In the genomic region with DNA sequence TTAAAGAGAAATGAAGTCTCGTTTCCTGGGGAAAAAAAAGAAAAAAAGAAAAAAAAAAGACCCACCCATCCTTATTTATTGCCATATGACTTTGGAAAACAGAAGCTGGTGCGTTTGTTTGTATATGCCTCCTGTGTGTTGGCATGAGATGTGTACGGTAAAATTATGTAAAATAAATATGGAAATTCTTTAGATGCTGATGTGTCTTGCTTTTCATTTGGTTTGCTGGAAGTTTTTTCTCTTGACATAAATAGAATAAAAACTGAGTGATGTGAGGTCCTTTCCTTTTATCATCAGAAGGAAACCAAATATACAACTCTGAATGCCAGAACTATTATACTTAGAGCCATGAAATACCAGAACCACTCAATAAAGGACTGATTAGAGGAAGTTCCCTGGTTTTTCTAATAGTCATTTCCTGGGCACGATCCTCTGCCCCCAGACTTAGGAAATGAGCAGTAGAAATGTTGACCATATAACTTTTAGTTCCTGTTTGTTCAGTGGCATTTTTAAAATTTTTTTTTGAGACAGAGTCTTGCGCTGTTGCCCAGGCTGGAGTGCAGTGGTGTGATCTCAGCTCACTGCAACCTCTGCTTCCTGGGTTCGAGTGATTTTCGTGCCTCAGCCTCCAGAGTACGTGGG, we compare ENCODE assay signal across 3 cellular contexts.
TF ChIP-seq lines count a peak whose summit lies in the region.

No MANE protein-coding gene starts in this region.

TF ChIP-seq in GM23338, 12 proteins besides CTCF, POLR2A, EP300 and RAD21 (continues in another document):
- TF ChIP-seq, protein P1, sequence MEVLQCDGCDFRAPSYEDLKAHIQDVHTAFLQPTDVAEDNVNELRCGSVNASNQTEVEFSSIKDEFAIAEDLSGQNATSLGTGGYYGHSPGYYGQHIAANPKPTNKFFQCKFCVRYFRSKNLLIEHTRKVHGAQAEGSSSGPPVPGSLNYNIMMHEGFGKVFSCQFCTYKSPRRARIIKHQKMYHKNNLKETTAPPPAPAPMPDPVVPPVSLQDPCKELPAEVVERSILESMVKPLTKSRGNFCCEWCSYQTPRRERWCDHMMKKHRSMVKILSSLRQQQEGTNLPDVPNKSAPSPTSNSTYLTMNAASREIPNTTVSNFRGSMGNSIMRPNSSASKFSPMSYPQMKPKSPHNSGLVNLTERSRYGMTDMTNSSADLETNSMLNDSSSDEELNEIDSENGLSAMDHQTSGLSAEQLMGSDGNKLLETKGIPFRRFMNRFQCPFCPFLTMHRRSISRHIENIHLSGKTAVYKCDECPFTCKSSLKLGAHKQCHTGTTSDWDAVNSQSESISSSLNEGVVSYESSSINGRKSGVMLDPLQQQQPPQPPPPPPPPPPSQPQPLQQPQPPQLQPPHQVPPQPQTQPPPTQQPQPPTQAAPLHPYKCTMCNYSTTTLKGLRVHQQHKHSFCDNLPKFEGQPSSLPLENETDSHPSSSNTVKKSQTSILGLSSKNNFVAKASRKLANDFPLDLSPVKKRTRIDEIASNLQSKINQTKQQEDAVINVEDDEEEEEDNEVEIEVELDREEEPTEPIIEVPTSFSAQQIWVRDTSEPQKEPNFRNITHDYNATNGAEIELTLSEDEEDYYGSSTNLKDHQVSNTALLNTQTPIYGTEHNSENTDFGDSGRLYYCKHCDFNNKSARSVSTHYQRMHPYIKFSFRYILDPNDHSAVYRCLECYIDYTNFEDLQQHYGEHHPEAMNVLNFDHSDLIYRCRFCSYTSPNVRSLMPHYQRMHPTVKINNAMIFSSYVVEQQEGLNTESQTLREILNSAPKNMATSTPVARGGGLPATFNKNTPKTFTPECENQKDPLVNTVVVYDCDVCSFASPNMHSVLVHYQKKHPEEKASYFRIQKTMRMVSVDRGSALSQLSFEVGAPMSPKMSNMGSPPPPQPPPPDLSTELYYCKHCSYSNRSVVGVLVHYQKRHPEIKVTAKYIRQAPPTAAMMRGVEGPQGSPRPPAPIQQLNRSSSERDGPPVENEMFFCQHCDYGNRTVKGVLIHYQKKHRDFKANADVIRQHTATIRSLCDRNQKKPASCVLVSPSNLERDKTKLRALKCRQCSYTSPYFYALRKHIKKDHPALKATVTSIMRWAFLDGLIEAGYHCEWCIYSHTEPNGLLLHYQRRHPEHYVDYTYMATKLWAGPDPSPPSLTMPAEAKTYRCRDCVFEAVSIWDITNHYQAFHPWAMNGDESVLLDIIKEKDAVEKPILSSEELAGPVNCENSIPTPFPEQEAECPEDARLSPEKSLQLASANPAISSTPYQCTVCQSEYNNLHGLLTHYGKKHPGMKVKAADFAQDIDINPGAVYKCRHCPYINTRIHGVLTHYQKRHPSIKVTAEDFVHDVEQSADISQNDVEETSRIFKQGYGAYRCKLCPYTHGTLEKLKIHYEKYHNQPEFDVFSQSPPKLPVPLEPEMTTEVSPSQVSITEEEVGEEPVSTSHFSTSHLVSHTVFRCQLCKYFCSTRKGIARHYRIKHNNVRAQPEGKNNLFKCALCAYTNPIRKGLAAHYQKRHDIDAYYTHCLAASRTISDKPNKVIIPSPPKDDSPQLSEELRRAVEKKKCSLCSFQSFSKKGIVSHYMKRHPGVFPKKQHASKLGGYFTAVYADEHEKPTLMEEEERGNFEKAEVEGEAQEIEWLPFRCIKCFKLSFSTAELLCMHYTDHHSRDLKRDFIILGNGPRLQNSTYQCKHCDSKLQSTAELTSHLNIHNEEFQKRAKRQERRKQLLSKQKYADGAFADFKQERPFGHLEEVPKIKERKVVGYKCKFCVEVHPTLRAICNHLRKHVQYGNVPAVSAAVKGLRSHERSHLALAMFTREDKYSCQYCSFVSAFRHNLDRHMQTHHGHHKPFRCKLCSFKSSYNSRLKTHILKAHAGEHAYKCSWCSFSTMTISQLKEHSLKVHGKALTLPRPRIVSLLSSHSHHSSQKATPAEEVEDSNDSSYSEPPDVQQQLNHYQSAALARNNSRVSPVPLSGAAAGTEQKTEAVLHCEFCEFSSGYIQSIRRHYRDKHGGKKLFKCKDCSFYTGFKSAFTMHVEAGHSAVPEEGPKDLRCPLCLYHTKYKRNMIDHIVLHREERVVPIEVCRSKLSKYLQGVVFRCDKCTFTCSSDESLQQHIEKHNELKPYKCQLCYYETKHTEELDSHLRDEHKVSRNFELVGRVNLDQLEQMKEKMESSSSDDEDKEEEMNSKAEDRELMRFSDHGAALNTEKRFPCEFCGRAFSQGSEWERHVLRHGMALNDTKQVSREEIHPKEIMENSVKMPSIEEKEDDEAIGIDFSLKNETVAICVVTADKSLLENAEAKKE (CRISPR knock-in tag; IDR thresholded peaks at IDR 0.05) = no peak
- TF ChIP-seq EZH2 (IDR thresholded peaks at IDR 0.05; ENCODE audit: low read depth, unreplicated experiment) (no peak), EZH2phosphoT487 (IDR thresholded peaks at IDR 0.05; ENCODE audit: unreplicated experiment) (no peak)

TF ChIP-seq in endothelial cell of umbilical vein, 7 proteins besides CTCF, POLR2A, EP300 and RAD21 (continued from another document):
- peak; percentile 29 for TF ChIP-seq POLR2AphosphoS5 (IDR thresholded peaks at IDR 0.05; ENCODE audit: insufficient read depth, low read depth, low read length)

TF ChIP-seq in SK-N-SH treated with all-trans-retinoic acid at 6 μM for 48 hours, 23 proteins besides CTCF, POLR2A, EP300 and RAD21 (continued from another document):
- no peak for TF ChIP-seq TOX (CRISPR knock-in tag; IDR thresholded peaks at IDR 0.05; ENCODE audit: borderline replicate concordance)
- no peak for TF ChIP-seq ZNF565 (CRISPR knock-in tag; conservative IDR thresholded peaks at IDR 0.05; ENCODE audit: low read depth)
- TF ChIP-seq ISL1 (CRISPR knock-in tag; IDR thresholded peaks at IDR 0.05) = no peak
- TF ChIP-seq, protein P2, sequence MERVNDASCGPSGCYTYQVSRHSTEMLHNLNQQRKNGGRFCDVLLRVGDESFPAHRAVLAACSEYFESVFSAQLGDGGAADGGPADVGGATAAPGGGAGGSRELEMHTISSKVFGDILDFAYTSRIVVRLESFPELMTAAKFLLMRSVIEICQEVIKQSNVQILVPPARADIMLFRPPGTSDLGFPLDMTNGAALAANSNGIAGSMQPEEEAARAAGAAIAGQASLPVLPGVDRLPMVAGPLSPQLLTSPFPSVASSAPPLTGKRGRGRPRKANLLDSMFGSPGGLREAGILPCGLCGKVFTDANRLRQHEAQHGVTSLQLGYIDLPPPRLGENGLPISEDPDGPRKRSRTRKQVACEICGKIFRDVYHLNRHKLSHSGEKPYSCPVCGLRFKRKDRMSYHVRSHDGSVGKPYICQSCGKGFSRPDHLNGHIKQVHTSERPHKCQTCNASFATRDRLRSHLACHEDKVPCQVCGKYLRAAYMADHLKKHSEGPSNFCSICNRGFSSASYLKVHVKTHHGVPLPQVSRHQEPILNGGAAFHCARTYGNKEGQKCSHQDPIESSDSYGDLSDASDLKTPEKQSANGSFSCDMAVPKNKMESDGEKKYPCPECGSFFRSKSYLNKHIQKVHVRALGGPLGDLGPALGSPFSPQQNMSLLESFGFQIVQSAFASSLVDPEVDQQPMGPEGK (CRISPR knock-in tag; IDR thresholded peaks at IDR 0.05; ENCODE audit: borderline replicate concordance) = no peak
- no peak for TF ChIP-seq ZNF70 (CRISPR knock-in tag; IDR thresholded peaks at IDR 0.05)
- no peak for TF ChIP-seq ZC3H10 (CRISPR knock-in tag; IDR thresholded peaks at IDR 0.05)
- no peak for TF ChIP-seq PPARA (CRISPR knock-in tag; IDR thresholded peaks at IDR 0.05; ENCODE audit: borderline replicate concordance)
